12 cellular contexts compared by ENCODE assay signal in genomic region chr14:71566276-71566675, GRCh38.
A peak's percentile ranks its signal among the peaks of the same experiment; 100 is the strongest.
DNase-seq lines count a peak whose midpoint lies in the region; ATAC-seq lines count a peak whose summit lies in the region.
"Had no signal": no experiment of that assay in that cellular context is flagged by ENCODE, and none has a peak within 500 bp of the region (broad histone marks: within the 10 kb centered on the region; RNA-seq: fewer than 3 reads in every experiment).

No MANE protein-coding gene starts in this region.

- H3K36me3 Mint-ChIP-seq in CD4-positive, CD25-positive, alpha-beta regulatory T cell, result peaks cover 4% of the 10 kb centered on the region
- H3K36me3 Mint-ChIP-seq in activated naive CD8-positive, alpha-beta T cell, result peaks cover 2% of the 10 kb centered on the region

- H3K27me3 ChIP-seq in CD4-positive, CD25-positive, alpha-beta regulatory T cell (ENCODE audit: control insufficient read depth, insufficient read depth, low read length), result no peaks in the 10 kb centered on the region

- no peaks in the 10 kb centered on the region for H3K9me3 Mint-ChIP-seq in CD4-positive, CD25-positive, alpha-beta regulatory T cell
- no peaks in the 10 kb centered on the region for H3K9me3 Mint-ChIP-seq in activated naive CD8-positive, alpha-beta T cell (ENCODE audit: low read depth)

- no peak overlapping the region for H3K27ac Mint-ChIP-seq in CD4-positive, CD25-positive, alpha-beta regulatory T cell
- H3K27ac Mint-ChIP-seq in activated naive CD8-positive, alpha-beta T cell, result peak overlapping the region; percentile 2

- H3K36me3 ChIP-seq in CD4-positive, CD25-positive, alpha-beta regulatory T cell (ENCODE audit: control insufficient read depth, insufficient read depth, low read length), result no peaks in the 10 kb centered on the region

- peak overlapping the region in 2 of 4 donors; percentile 10 to 11 for H3K4me3 Mint-ChIP-seq in CD4-positive, CD25-positive, alpha-beta regulatory T cell
- peak overlapping the region; percentile 20 for H3K4me3 Mint-ChIP-seq in activated naive CD8-positive, alpha-beta T cell

- no peak overlapping the region for H3K27ac ChIP-seq in CD4-positive, CD25-positive, alpha-beta regulatory T cell (ENCODE audit: insufficient read depth, low read length, poor library complexity, severe bottlenecking)
- H3K27ac ChIP-seq: parathyroid adenoma had no signal

- peak overlapping the region; percentile 67 for H3K4me3 ChIP-seq in CD4-positive, CD25-positive, alpha-beta regulatory T cell (ENCODE audit: low read depth, low read length)

- H3K4me1 ChIP-seq in CD4-positive, CD25-positive, alpha-beta regulatory T cell (ENCODE audit: control insufficient read depth, insufficient read depth, low read length, poor library complexity, severe bottlenecking), result peaks cover 10% of the 10 kb centered on the region
- H3K4me1 ChIP-seq: parathyroid adenoma had no signal

- peak in 1 of 3 donors; percentile 59 for DNase-seq in CD4-positive, CD25-positive, alpha-beta regulatory T cell
- DNase-seq in NCI-H1092 (lab: John Stamatoyannopoulos, UW), result no peak
- no peak for DNase-seq in NCI-H2081 treated with DMSO at 0.1 percent for 48 hours (lab: John Stamatoyannopoulos, UW)
- DNase-seq in HCEC 1CT, result no peak
- DNase-seq: activated T-cell treated with anti-CD3 and anti-CD28 coated beads for 4 hours, caudate nucleus, NCI-H1092 treated with DMSO at 0.1 percent for 48 hours had no signal

- no peaks in the 10 kb centered on the region for H3K27me3 Mint-ChIP-seq in CD4-positive, CD25-positive, alpha-beta regulatory T cell
- H3K27me3 Mint-ChIP-seq in activated naive CD8-positive, alpha-beta T cell, result no peaks in the 10 kb centered on the region

- peak; percentile 47 to 62 for ATAC-seq in CD4-positive, CD25-positive, alpha-beta regulatory T cell (ENCODE audit: low read depth in 2 of 2)
- ATAC-seq in GM19324 (IDR thresholded peaks at IDR 0.05; ENCODE audit: low FRiP score, unreplicated experiment) (peak; percentile 77), HG03175 (IDR thresholded peaks at IDR 0.05; ENCODE audit: unreplicated experiment) (peak; percentile 88), HG03039 (IDR thresholded peaks at IDR 0.05; ENCODE audit: unreplicated experiment) (no peak)

- H3K9me3 ChIP-seq in CD4-positive, CD25-positive, alpha-beta regulatory T cell (ENCODE audit: control insufficient read depth in 2 of 2, low read length in 2 of 2), result no peaks in the 10 kb centered on the region

- H3K4me1 Mint-ChIP-seq in CD4-positive, CD25-positive, alpha-beta regulatory T cell, result peaks cover 5 to 36% (median 20%) of the 10 kb centered on the region in 4 donors
- H3K4me1 Mint-ChIP-seq in activated naive CD8-positive, alpha-beta T cell (ENCODE audit: low read depth), result peaks cover 21% of the 10 kb centered on the region
